ENCODE assay signal across 15 cellular contexts in the genomic region with DNA sequence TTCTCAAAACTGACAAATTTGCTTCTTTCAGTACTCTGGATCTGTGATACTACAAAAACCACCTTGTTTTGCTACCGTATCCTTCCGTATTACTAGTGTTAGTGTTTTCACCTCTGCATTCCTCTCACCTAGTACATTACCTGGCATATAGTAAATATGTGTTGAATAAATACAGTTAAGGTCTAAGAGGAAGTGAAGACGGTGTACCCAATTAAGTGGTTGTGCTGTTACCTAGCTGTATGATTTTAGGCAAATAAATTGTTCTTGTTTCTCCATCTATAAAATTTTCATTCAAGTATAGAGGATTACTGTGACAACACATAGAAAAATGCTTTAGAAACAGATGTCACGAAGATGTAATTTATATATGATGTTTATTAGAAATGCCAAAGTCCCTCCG. TPM values are rescaled to one million over a fixed set of nuclear protein-coding genes. Genes with fewer than 3 reads are reported as not detected.
DNase-seq lines count a peak whose midpoint lies in the region; ATAC-seq and TF ChIP-seq lines count a peak whose summit lies in the region.
"Had no signal": no experiment of that assay in that cellular context is flagged by ENCODE, and none has a peak within 500 bp of the region (broad histone marks: within the 10 kb centered on the region; RNA-seq: fewer than 3 reads in every experiment).

No MANE protein-coding gene starts in this region.

- no peak overlapping the region for H3K4me3 Mint-ChIP-seq in CD8-positive, alpha-beta T cell
- no peak overlapping the region for H3K4me3 Mint-ChIP-seq in dendritic cell treated with granulocyte-macrophage colony-stimulating factor and Interleukin-4, amounts not matched to agents 40 ng/mL and 50 ng/mL, for 4 days
- H3K4me3 Mint-ChIP-seq: B cell; CD4-positive, alpha-beta T cell; GM23338 had no signal

- peak overlapping the region; percentile 62 for H3K27ac ChIP-seq in C4-2B
- no peak overlapping the region for H3K27ac ChIP-seq in CD8-positive, alpha-beta T cell (ENCODE audit: low read depth, low read length)
- H3K27ac ChIP-seq in RWPE1 = peak overlapping the region; percentile 35; the same call in 1 of the 2 replicates

- no peaks in the 10 kb centered on the region for H3K27me3 ChIP-seq in CD8-positive, alpha-beta T cell (ENCODE audit: insufficient read depth, low read length)
- H3K27me3 ChIP-seq: BLaER1 treated with 17β-estradiol and CSF1 and Interleukin-3, amounts not matched to agents 10 nM and 100 nM had no signal

- intact Hi-C loops in CD8-positive, alpha-beta T cell (cut with DNase I, micrococcal nuclease) = no loop called here
- intact Hi-C loops in dendritic cell treated with granulocyte-macrophage colony-stimulating factor and Interleukin-4, amounts not matched to agents 40 ng/mL and 50 ng/mL, for 4 days (cut with micrococcal nuclease) = no loop called here
- intact Hi-C loops in posterior vena cava (cut with DNase I) = no loop called here

- TF ChIP-seq CTCF in C4-2B (conservative IDR thresholded peaks at IDR 0.05) (no peak), RWPE1 (conservative IDR thresholded peaks at IDR 0.05; ENCODE audit: low read depth) (no peak)
- no peak for TF ChIP-seq CTCF in CD8-positive, alpha-beta T cell (IDR thresholded peaks at IDR 0.05)

- no peaks in the 10 kb centered on the region for H3K4me1 ChIP-seq in CD8-positive, alpha-beta T cell (ENCODE audit: insufficient read depth, low read length)

- POLR2A ChIA-PET in CD8-positive, alpha-beta T cell (lab: Charles Lee) = no interaction called here
- POLR2A ChIA-PET in RWPE1 (lab: Yijun Ruan, JAX; ENCODE audit: low non-redundant PET) = no interaction called here

- H3K9me3 Mint-ChIP-seq in CD8-positive, alpha-beta T cell = no peaks in the 10 kb centered on the region
- no peaks in the 10 kb centered on the region for H3K9me3 Mint-ChIP-seq in dendritic cell treated with granulocyte-macrophage colony-stimulating factor and Interleukin-4, amounts not matched to agents 40 ng/mL and 50 ng/mL, for 4 days
- H3K9me3 Mint-ChIP-seq: CD4-positive, alpha-beta T cell had no signal

- H3K4me3 ChIP-seq in CD8-positive, alpha-beta T cell (ENCODE audit: low read depth, low read length) = no peak overlapping the region
- H3K4me3 ChIP-seq: BLaER1 treated with 17β-estradiol and CSF1 and Interleukin-3, amounts not matched to agents 10 nM and 100 nM; GM23338 had no signal

- peaks cover 13% of the 10 kb centered on the region for H3K36me3 Mint-ChIP-seq in CD8-positive, alpha-beta T cell
- H3K36me3 Mint-ChIP-seq in dendritic cell treated with granulocyte-macrophage colony-stimulating factor and Interleukin-4, amounts not matched to agents 40 ng/mL and 50 ng/mL, for 4 days (ENCODE audit: low read depth) = peaks cover 26% of the 10 kb centered on the region

- ATAC-seq in CD8-positive, alpha-beta T cell = no peak
- ATAC-seq: GM23338 had no signal

- no peaks in the 10 kb centered on the region for H3K36me3 ChIP-seq in CD8-positive, alpha-beta T cell (ENCODE audit: insufficient read depth, low read length)

- no peaks in the 10 kb centered on the region for H3K27me3 Mint-ChIP-seq in CD8-positive, alpha-beta T cell (ENCODE audit: low read depth)
- no peaks in the 10 kb centered on the region for H3K27me3 Mint-ChIP-seq in dendritic cell treated with granulocyte-macrophage colony-stimulating factor and Interleukin-4, amounts not matched to agents 40 ng/mL and 50 ng/mL, for 4 days
- H3K27me3 Mint-ChIP-seq: B cell; CD4-positive, alpha-beta T cell had no signal

- H3K4me1 Mint-ChIP-seq in CD8-positive, alpha-beta T cell (ENCODE audit: low read depth) = peaks cover 8% of the 10 kb centered on the region
- peaks cover 22% of the 10 kb centered on the region for H3K4me1 Mint-ChIP-seq in dendritic cell treated with granulocyte-macrophage colony-stimulating factor and Interleukin-4, amounts not matched to agents 40 ng/mL and 50 ng/mL, for 4 days (ENCODE audit: low read depth)
- H3K4me1 Mint-ChIP-seq: GM23338 had no signal

- no peak for DNase-seq in CD8-positive, alpha-beta T cell
- DNase-seq in RWPE1 (ENCODE audit: low spot score) (no peak), NCI-H345 treated with DMSO at 0.1 percent for 48 hours (lab: John Stamatoyannopoulos, UW; ENCODE audit: unreplicated experiment) (no peak), posterior vena cava (ENCODE audit: low spot score) (no peak), MV-4-11 (lab: John Stamatoyannopoulos, UW) (no peak)
- DNase-seq: CD4-positive, alpha-beta T cell; DMS153; DMS79; GDM1; HCEC 1CT had no signal

- CTCF ChIA-PET in CD8-positive, alpha-beta T cell (lab: Charles Lee) = no interaction called here
- CTCF ChIA-PET in RWPE1 (lab: Yijun Ruan, JAX) = no interaction called here

- peak overlapping the region; percentile 41 for H3K27ac Mint-ChIP-seq in CD8-positive, alpha-beta T cell
- peak overlapping the region; percentile 50 for H3K27ac Mint-ChIP-seq in dendritic cell treated with granulocyte-macrophage colony-stimulating factor and Interleukin-4, amounts not matched to agents 40 ng/mL and 50 ng/mL, for 4 days
- H3K27ac Mint-ChIP-seq: B cell; CD4-positive, alpha-beta T cell; GM23338 had no signal

- no peaks in the 10 kb centered on the region for H3K9me3 ChIP-seq in CD8-positive, alpha-beta T cell (ENCODE audit: low read length)

RNA-seq across cellular contexts. Expression of gene BCL2L13, which starts 8.9 kb away (rescaled TPM):
- total RNA-seq in CD8-positive, alpha-beta T cell = 1 to 10 TPM; 7.8 to 9.5 TPM
- 10 to 100 TPM; 28.9 to 34.7 TPM for total RNA-seq in posterior vena cava

RNA-seq across cellular contexts. Expression of gene ATP6V1E1, which starts 18.9 kb away (rescaled TPM):
- total RNA-seq in CD8-positive, alpha-beta T cell = 10 to 100 TPM; 49.8 to 53.0 TPM
- 100 to 1,000 TPM; 116 to 126 TPM for total RNA-seq in posterior vena cava
